ENCODE assay signal across 8 cellular contexts in genomic region chr20:53594068-53595017, GRCh38. TPM values are rescaled to one million over a fixed set of nuclear protein-coding genes. Genes with fewer than 3 reads are reported as not detected.
DNase-seq lines count a peak whose midpoint lies in the region; ATAC-seq and TF ChIP-seq lines count a peak whose summit lies in the region.

No MANE protein-coding gene starts in this region.

- TF ChIP-seq POLR2A in NB4 (IDR thresholded peaks at IDR 0.05; ENCODE audit: extremely low read depth, insufficient read length), result no peak

- peaks cover 73% of the 10 kb centered on the region for H3K4me1 Mint-ChIP-seq in HFFc6 (ENCODE audit: low read depth)

- CTCF ChIA-PET in SK-N-SH (lab: Yijun Ruan, JAX), result interaction anchor here (0.8 to 2.0 kb wide), 9 partner anchors 8 to 502 kb away, joined by 3 to 14 read pairs (median 3); no protein-coding TSS in a partner anchor

- H3K27me3 ChIP-seq in GM06990 (replicated peaks; ENCODE audit: control insufficient read depth, insufficient read depth, low read length) (no peaks in the 10 kb centered on the region), SK-N-SH (ENCODE audit: insufficient read depth) (no peaks in the 10 kb centered on the region), parathyroid adenoma (ENCODE audit: control insufficient read depth, insufficient read depth, low read length) (no peaks in the 10 kb centered on the region), tibial artery (no peaks in the 10 kb centered on the region)

- peaks cover 24% of the 10 kb centered on the region for H3F3A ChIP-seq in SK-N-SH (replicated peaks; ENCODE audit: insufficient read depth)

- H3K9ac ChIP-seq in SK-N-SH (peak overlapping the region; percentile 100), parathyroid adenoma (peak overlapping the region; percentile 78)

- peak overlapping the region; percentile 84 for H3K4me2 ChIP-seq in SK-N-SH
- peak overlapping the region; percentile 95 for H3K4me2 ChIP-seq in parathyroid adenoma (ENCODE audit: low read length)

- TF ChIP-seq CTCF in GM06990 (IDR thresholded peaks at IDR 0.05; ENCODE audit: insufficient read depth, low read length, poor library complexity, severe bottlenecking), result no peak
- TF ChIP-seq CTCF in HFFc6 (IDR thresholded peaks at IDR 0.05), result peak; percentile 70
- peak; percentile 31 for TF ChIP-seq CTCF in NB4 (IDR thresholded peaks at IDR 0.05; ENCODE audit: low read depth, low read length)
- peak; percentile 31; the same call in 1 of the 2 replicates for TF ChIP-seq CTCF in SK-N-SH (IDR thresholded peaks at IDR 0.05)
- TF ChIP-seq CTCF in parathyroid adenoma (IDR thresholded peaks at IDR 0.05), result peak; percentile 37
- TF ChIP-seq CTCF in tibial artery (IDR thresholded peaks at IDR 0.05), result no peak

- H3K9me3 ChIP-seq in SK-N-SH (no peaks in the 10 kb centered on the region), parathyroid adenoma (ENCODE audit: control insufficient read depth, low read length) (no peaks in the 10 kb centered on the region), tibial artery (no peaks in the 10 kb centered on the region)

- intact Hi-C loops in Right ventricle myocardium superior (cut with DNase I), result loop anchor here (5.0 kb wide), 1 partner anchor 143 kb away; no protein-coding TSS in a partner anchor
- intact Hi-C loops in tibial artery (cut with DNase I; ENCODE audit: low total_unique reads), result no loop called here

- H3K27ac ChIP-seq in SK-N-SH (ENCODE audit: low read depth in 2 of 2, low read length in 1 of 2) (peak overlapping the region; percentile 80 to 86), parathyroid adenoma (peak overlapping the region; percentile 93), tibial artery (peak overlapping the region; percentile 98)

- H3K79me2 ChIP-seq in SK-N-SH (ENCODE audit: insufficient read depth), result peaks cover 42% of the 10 kb centered on the region
- H3K79me2 ChIP-seq in parathyroid adenoma, result peaks cover 17% of the 10 kb centered on the region

- H3K4me1 ChIP-seq in SK-N-SH (ENCODE audit: control insufficient read depth in 1 of 2, insufficient read depth in 2 of 2, low read depth in 1 of 2, low read length in 1 of 2) (peaks cover 4 to 9% of the 10 kb centered on the region in 2 experiments; a peak in 3 of 4 replicates), parathyroid adenoma (peaks cover 17% of the 10 kb centered on the region), tibial artery (peaks cover 0 to 13% (median 8%) of the 10 kb centered on the region in 4 donors)

- H3K4me3 ChIP-seq in GM06990 (replicated peaks; ENCODE audit: low read depth, low read length), result peak overlapping the region; percentile 83
- peak overlapping the region; percentile 82 for H3K4me3 ChIP-seq in NB4 (ENCODE audit: low read depth, low read length)
- peak overlapping the region; percentile 76 to 80 for H3K4me3 ChIP-seq in SK-N-SH (ENCODE audit: low read depth in 2 of 2, low read length in 1 of 2)
- peak overlapping the region; percentile 84 for H3K4me3 ChIP-seq in parathyroid adenoma (ENCODE audit: low read depth, low read length)
- H3K4me3 ChIP-seq in tibial artery, result peak overlapping the region; percentile 91 to 99

- no peaks in the 10 kb centered on the region for H3K36me3 ChIP-seq in GM06990 (ENCODE audit: control insufficient read depth, insufficient read depth, low read length)
- H3K36me3 ChIP-seq in SK-N-SH (replicated peaks in 1 of 2; ENCODE audit: control insufficient read depth in 1 of 2, insufficient read depth in 2 of 2, low read length in 1 of 2), result no peaks in the 10 kb centered on the region
- no peaks in the 10 kb centered on the region for H3K36me3 ChIP-seq in parathyroid adenoma (ENCODE audit: control insufficient read depth, insufficient read depth, low read length)
- no peaks in the 10 kb centered on the region for H3K36me3 ChIP-seq in tibial artery

- H2AFZ ChIP-seq in SK-N-SH (ENCODE audit: low read depth) (peak overlapping the region; percentile 84), parathyroid adenoma (peak overlapping the region; percentile 77)

- H3K36me3 Mint-ChIP-seq in HFFc6 (ENCODE audit: low read depth), result peaks cover 18% of the 10 kb centered on the region
- H3K36me3 Mint-ChIP-seq in activated naive CD4-positive, alpha-beta T cell treated with anti-CD3 and anti-CD28 coated beads, Interleukin-2, amount 50 U/mL, for 72 hours, result peaks cover 16 to 28% of the 10 kb centered on the region in 2 donors

- peak overlapping the region; percentile 91 for H3K27ac Mint-ChIP-seq in HFFc6
- peak overlapping the region; percentile 94 to 100 for H3K27ac Mint-ChIP-seq in activated naive CD4-positive, alpha-beta T cell treated with anti-CD3 and anti-CD28 coated beads, Interleukin-2, amount 50 U/mL, for 72 hours

- H3K27me3 Mint-ChIP-seq in HFFc6 (ENCODE audit: insufficient read depth), result peaks cover 5% of the 10 kb centered on the region

- no peak; the same call in 1 of the 2 replicates for TF ChIP-seq RAD21 in SK-N-SH (IDR thresholded peaks at IDR 0.05; ENCODE audit: low read length)

- DNase-seq in GM06990 (ENCODE audit: extremely low read depth, insufficient read length) (peak; percentile 91), HFFc6 (peak; percentile 87), NB4 (ENCODE audit: low read depth) (peak; percentile 94), SK-N-SH (peak; percentile 92), Right ventricle myocardium superior (peak; percentile 98), tibial artery (peak; percentile 96 to 97)
- DNase-seq in activated naive CD4-positive, alpha-beta T cell treated with anti-CD3 and anti-CD28 coated beads, Interleukin-2, amount 50 U/mL, for 72 hours (ENCODE audit: low spot score in 2 of 2), result peak; percentile 98 to 99

- no peak for TF ChIP-seq EP300 in SK-N-SH (IDR thresholded peaks at IDR 0.05; ENCODE audit: borderline replicate concordance in 1 of 2, low read depth in 1 of 2, low read length in 1 of 2)

- H4K20me1 ChIP-seq in SK-N-SH (ENCODE audit: insufficient read depth), result no peaks in the 10 kb centered on the region

- H3K9me2 ChIP-seq in SK-N-SH, result no peaks in the 10 kb centered on the region

- WGBS in SK-N-SH (ENCODE audit: low lambda C conversion rate), result 2% methylated on average over 25 of the region's 110 CpGs

- H3K4me3 Mint-ChIP-seq in HFFc6, result peak overlapping the region; percentile 93

- no peaks in the 10 kb centered on the region for H3K9me3 Mint-ChIP-seq in HFFc6
- no peaks in the 10 kb centered on the region for H3K9me3 Mint-ChIP-seq in activated naive CD4-positive, alpha-beta T cell treated with anti-CD3 and anti-CD28 coated beads, Interleukin-2, amount 50 U/mL, for 72 hours

- POLR2A ChIA-PET in SK-N-SH (lab: Yijun Ruan, JAX), result interaction anchor here (1.2 to 1.8 kb wide), 5 partner anchors 28 to 347 kb away, joined by 3 to 7 read pairs (median 5); no protein-coding TSS in a partner anchor

- peak; percentile 72 to 74 for ATAC-seq in activated naive CD4-positive, alpha-beta T cell treated with anti-CD3 and anti-CD28 coated beads, Interleukin-2, amount 50 U/mL, for 72 hours
- ATAC-seq in Right ventricle myocardium superior (ENCODE audit: poor library complexity), result peak; percentile 91

TF ChIP-seq in SK-N-SH, 30 proteins besides CTCF, POLR2A, EP300 and RAD21:
- TF ChIP-seq CHD2 (IDR thresholded peaks at IDR 0.05; ENCODE audit: low read length, partially characterized antibody) (peak; percentile 16), FOXM1 (IDR thresholded peaks at IDR 0.05; ENCODE audit: low read depth) (no peak), YY1 (IDR thresholded peaks at IDR 0.05; ENCODE audit: low read depth) (no peak), GABPA (IDR thresholded peaks at IDR 0.05; ENCODE audit: low read depth) (no peak), MXI1 (IDR thresholded peaks at IDR 0.05; ENCODE audit: low read depth, low read length) (peak; percentile 44; the same call in 1 of the 2 replicates), RCOR1 (IDR thresholded peaks at IDR 0.05; ENCODE audit: low read length) (no peak), POLR2AphosphoS5 (IDR thresholded peaks at IDR 0.05; ENCODE audit: low read depth, low read length) (peak; percentile 44; the same call in 1 of the 2 replicates), MAX (IDR thresholded peaks at IDR 0.05; ENCODE audit: low read depth) (peak; percentile 10; the same call in 1 of the 2 replicates), MEF2A (IDR thresholded peaks at IDR 0.05; ENCODE audit: borderline replicate concordance, low read depth) (peak; percentile 28; the same call in 1 of the 2 replicates), TAF1 (IDR thresholded peaks at IDR 0.05; ENCODE audit: borderline replicate concordance, low read depth, low read length) (peak; percentile 65; the same call in 1 of the 2 replicates), NRF1 (IDR thresholded peaks at IDR 0.05; ENCODE audit: low read depth, low read length) (peak; percentile 67)
- TF ChIP-seq, protein P1, sequence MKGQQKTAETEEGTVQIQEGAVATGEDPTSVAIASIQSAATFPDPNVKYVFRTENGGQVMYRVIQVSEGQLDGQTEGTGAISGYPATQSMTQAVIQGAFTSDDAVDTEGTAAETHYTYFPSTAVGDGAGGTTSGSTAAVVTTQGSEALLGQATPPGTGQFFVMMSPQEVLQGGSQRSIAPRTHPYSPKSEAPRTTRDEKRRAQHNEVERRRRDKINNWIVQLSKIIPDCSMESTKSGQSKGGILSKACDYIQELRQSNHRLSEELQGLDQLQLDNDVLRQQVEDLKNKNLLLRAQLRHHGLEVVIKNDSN (IDR thresholded peaks at IDR 0.05; ENCODE audit: borderline replicate concordance, low read depth), result peak; percentile 86

RNA-seq across cellular contexts. Expression of gene ZNF217, which starts 0.7 kb away (rescaled TPM):
- 10 to 100 TPM; 38.5 to 42.9 (median 40.1) TPM for total RNA-seq in HFFc6 (2021; fragmentation: NEBNext Ultra II Directional; extraction: Animal tissue kit (Norgen Biotek cat#: 25700))
- polyA plus RNA-seq in SK-N-SH (2012; rRNA removed), result 6.9 and 7.1 TPM in 2 replicates
- polyA plus RNA-seq in SK-N-SH (2012; cell fraction: cytosol; rRNA removed), result 7.6 and 8.5 TPM in 2 replicates
- polyA plus RNA-seq in SK-N-SH (2012; cell fraction: nucleus; rRNA removed), result 13.4 and 14.5 TPM in 2 replicates
- 10 to 100 TPM; 58.6 to 62.0 TPM for total RNA-seq in activated naive CD4-positive, alpha-beta T cell treated with anti-CD3 and anti-CD28 coated beads, Interleukin-2, amount 50 U/mL, for 72 hours
- total RNA-seq in Right ventricle myocardium superior, result 7.0 TPM

Comparison
In these comparisons a context has a peak if more than half of its experiments do, and no peak if none do; other contexts are left out.
1. Peak in every context shown above with its lines: DNase-seq, ATAC-seq, H3K4me3 ChIP-seq and H3K27ac ChIP-seq.
2. CTCF ChIP-seq: peak in HFFc6 (single experiment), NB4 (single experiment), SK-N-SH (single experiment) and parathyroid adenoma (single experiment); none in GM06990 (single experiment) and tibial artery (0 of 2).